In genomic region chr12:105352049-105352448, GRCh38 we compare ENCODE assay signal across 10 cellular contexts. TPM values are rescaled to one million over a fixed set of nuclear protein-coding genes. Genes with fewer than 3 reads are reported as not detected.
DNase-seq lines count a peak whose midpoint lies in the region; ATAC-seq and TF ChIP-seq lines count a peak whose summit lies in the region.
"Had no signal": no experiment of that assay in that cellular context is flagged by ENCODE, and none has a peak within 500 bp of the region (broad histone marks: within the 10 kb centered on the region; RNA-seq: fewer than 3 reads in every experiment).

No MANE protein-coding gene starts in this region.

- no peak overlapping the region for H4K12ac ChIP-seq in trophoblast cell (ENCODE audit: low read depth, low read length)

- H3K23me2 ChIP-seq in H9 (ENCODE audit: insufficient read length, low read depth, low read length, poor library complexity, severe bottlenecking): no peaks in the 10 kb centered on the region

- no peaks in the 10 kb centered on the region; a peak in 1 of 7 replicates for H3K36me3 Mint-ChIP-seq in H9 (ENCODE audit: insufficient read depth in 1 of 3, low read depth in 3 of 3)

- no peaks in the 10 kb centered on the region; a peak in 1 of 5 replicates for H3K9me3 Mint-ChIP-seq in H9

- H3K56ac ChIP-seq in H9 (ENCODE audit: insufficient read length, low read depth, low read length): no peak overlapping the region

- no peak overlapping the region for H3T11ph ChIP-seq in H9 (ENCODE audit: low read length)

- H3K18ac ChIP-seq in H9 (ENCODE audit: insufficient read length, low read depth, low read length): no peak overlapping the region
- H3K18ac ChIP-seq in trophoblast cell (ENCODE audit: low read length): no peak overlapping the region

- no peaks in the 10 kb centered on the region for H3K9me2 ChIP-seq in GM23248 (ENCODE audit: insufficient read depth)
- H3K9me2 ChIP-seq in hepatocyte (replicated peaks; ENCODE audit: insufficient read depth): no peaks in the 10 kb centered on the region

- H3K4me3 Mint-ChIP-seq in H9: no peak overlapping the region

- H3K27ac ChIP-seq in H9 (ENCODE audit: insufficient read length, low read depth, low read length) (no peak overlapping the region), trophoblast cell (ENCODE audit: low read depth, low read length) (no peak overlapping the region), GM23248 (no peak overlapping the region), hepatocyte (no peak overlapping the region)

- peaks cover 2% of the 10 kb centered on the region; the same call in 1 of the 2 replicates for H3K27me3 Mint-ChIP-seq in H9 (ENCODE audit: low read depth)

- no peaks in the 10 kb centered on the region for H4K20me1 ChIP-seq in H9 (ENCODE audit: control insufficient read depth, insufficient read depth, insufficient read length)
- H4K20me1 ChIP-seq in GM23248 (ENCODE audit: insufficient read depth): no peaks in the 10 kb centered on the region
- H4K20me1 ChIP-seq in hepatocyte (ENCODE audit: insufficient read depth, poor library complexity, severe bottlenecking): no peaks in the 10 kb centered on the region

- peak overlapping the region; percentile 61 for H4K5ac ChIP-seq in H9 (ENCODE audit: insufficient read length, low read depth, low read length)

- H3K4ac ChIP-seq in H9 (ENCODE audit: low read depth, low read length) (no peak overlapping the region), trophoblast cell (ENCODE audit: low read depth, low read length) (peak overlapping the region; percentile 39)

- H2AFZ ChIP-seq in H9 (ENCODE audit: low read length): no peak overlapping the region
- no peak overlapping the region for H2AFZ ChIP-seq in trophoblast cell (ENCODE audit: insufficient read depth, low read length, poor library complexity)
- H2AFZ ChIP-seq in GM23248: no peak overlapping the region
- no peak overlapping the region for H2AFZ ChIP-seq in hepatocyte

- DNase-seq in H9: no peak
- no peak for DNase-seq in trophoblast cell
- no peak for DNase-seq in GM23248
- DNase-seq in hepatocyte (ENCODE audit: low spot score): no peak
- no peak for DNase-seq in AG08396 (ENCODE audit: low spot score)
- no peak for DNase-seq in NK-92 treated with Interleukin-12 subunit alpha and Interleukin-12 subunit beta, amount 100 ng/mL, for 24 hours (lab: John Stamatoyannopoulos, UW)
- DNase-seq: mucosa of descending colon, NCI-H2107 had no signal

- H2AK5ac ChIP-seq in H9 (ENCODE audit: insufficient read length, low read length) (peak overlapping the region; percentile 94), trophoblast cell (ENCODE audit: low read length) (no peak overlapping the region)

- H3K36me3 ChIP-seq in trophoblast cell (ENCODE audit: control insufficient read depth in 1 of 2, insufficient read depth in 2 of 2, low read length in 2 of 2) (no peaks in the 10 kb centered on the region), GM23248 (ENCODE audit: low read depth) (no peaks in the 10 kb centered on the region), hepatocyte (replicated peaks; ENCODE audit: insufficient read depth, low read depth) (no peaks in the 10 kb centered on the region)

- H3K14ac ChIP-seq in H9 (ENCODE audit: insufficient read depth, low read length) (no peak overlapping the region), trophoblast cell (ENCODE audit: low read length) (no peak overlapping the region)

- TF ChIP-seq CTCF in H9 (conservative IDR thresholded peaks at IDR 0.05): no peak
- TF ChIP-seq CTCF in hepatocyte (IDR thresholded peaks at IDR 0.05; ENCODE audit: poor library complexity): no peak

- H2BK5ac ChIP-seq in H9 (ENCODE audit: insufficient read length, low read length) (no peak overlapping the region), trophoblast cell (ENCODE audit: low read depth, low read length, poor library complexity) (no peak overlapping the region)

- H3K4me2 ChIP-seq in H9 (ENCODE audit: insufficient read depth, insufficient read length, low read length) (no peak overlapping the region), trophoblast cell (ENCODE audit: low read length) (no peak overlapping the region), GM23248 (ENCODE audit: unreplicated experiment) (no peak overlapping the region), hepatocyte (no peak overlapping the region)

- peak overlapping the region in 2 of 3 experiments; percentile 9 to 45; a peak in 3 of 7 replicates for H3K27ac Mint-ChIP-seq in H9

- peaks cover 75% of the 10 kb centered on the region for H3F3A ChIP-seq in GM23248 (ENCODE audit: insufficient read depth)

- H3K79me1 ChIP-seq in H9 (ENCODE audit: insufficient read depth, low read depth, low read length, poor library complexity, severe bottlenecking) (no peaks in the 10 kb centered on the region), trophoblast cell (ENCODE audit: low read length) (peaks cover 3% of the 10 kb centered on the region)

- ATAC-seq in GM18909 (IDR thresholded peaks at IDR 0.05; ENCODE audit: poor library complexity, unreplicated experiment) (peak; percentile 85), HG03469 (IDR thresholded peaks at IDR 0.05; ENCODE audit: unreplicated experiment) (peak; percentile 69)
- ATAC-seq: mucosa of descending colon had no signal

- H3K4me3 ChIP-seq in trophoblast cell (ENCODE audit: low read depth, low read length) (no peak overlapping the region), GM23248 (no peak overlapping the region), hepatocyte (no peak overlapping the region)
- H3K4me3 ChIP-seq: mucosa of descending colon had no signal

- no peak overlapping the region for H2BK12ac ChIP-seq in H9 (ENCODE audit: insufficient read length, low read depth, low read length)
- H2BK12ac ChIP-seq in trophoblast cell (ENCODE audit: low read length): no peak overlapping the region

- H3K9ac ChIP-seq in H9 (ENCODE audit: extremely low read depth, insufficient read length, low read length): no peak overlapping the region
- no peak overlapping the region for H3K9ac ChIP-seq in trophoblast cell (ENCODE audit: low read length)
- no peak overlapping the region for H3K9ac ChIP-seq in GM23248

- no CpG with 5 or more reads among the region's 4 CpGs for WGBS in H9 (ENCODE audit: extremely low coverage, insufficient read length, low lambda C conversion rate)
- 100% methylated on average over 1 of the region's 4 CpGs for WGBS in trophoblast cell (ENCODE audit: extremely low coverage, insufficient coverage, insufficient read length)
- 94 to 97% methylated on average over 4 of the region's 4 CpGs for WGBS in GM23248 (ENCODE audit: low coverage in 1 of 2, low lambda C conversion rate in 2 of 2, missing lambda C conversion rate in 2 of 2), 2 experiments
- 96% methylated on average over 4 of the region's 4 CpGs for WGBS in hepatocyte (ENCODE audit: low lambda C conversion rate, missing lambda C conversion rate)

- H3K27me3 ChIP-seq in H9 (ENCODE audit: insufficient read depth, low read length) (no peaks in the 10 kb centered on the region), trophoblast cell (ENCODE audit: insufficient read depth, low read length) (no peaks in the 10 kb centered on the region), GM23248 (replicated peaks; ENCODE audit: insufficient read depth) (no peaks in the 10 kb centered on the region), hepatocyte (no peaks in the 10 kb centered on the region)

- H3K4me1 ChIP-seq in H9 (ENCODE audit: insufficient read depth, low read length): no peaks in the 10 kb centered on the region; the same call in 1 of the 2 replicates
- peaks cover 2 to 10% of the 10 kb centered on the region in 2 experiments for H3K4me1 ChIP-seq in trophoblast cell (ENCODE audit: control insufficient read depth in 1 of 2, insufficient read depth in 2 of 2, low read length in 2 of 2)
- H3K4me1 ChIP-seq in GM23248 (ENCODE audit: insufficient read depth): peaks cover 56% of the 10 kb centered on the region
- H3K4me1 ChIP-seq in hepatocyte (ENCODE audit: insufficient read depth): peaks cover 9% of the 10 kb centered on the region

- H4K8ac ChIP-seq in H9 (replicated peaks; ENCODE audit: insufficient read length, low read depth, low read length) (no peak overlapping the region), trophoblast cell (ENCODE audit: low read depth, low read length) (no peak overlapping the region)

- H3K23ac ChIP-seq in H9 (ENCODE audit: insufficient read length, low read depth, low read length) (no peak overlapping the region), trophoblast cell (ENCODE audit: low read length) (no peak overlapping the region)

- no peak overlapping the region for H4K91ac ChIP-seq in H9 (ENCODE audit: insufficient read length, low read depth, low read length)
- H4K91ac ChIP-seq in trophoblast cell (ENCODE audit: low read depth, low read length): no peak overlapping the region

- no peaks in the 10 kb centered on the region for H3K9me3 ChIP-seq in H9 (ENCODE audit: control insufficient read depth, low read depth, low read length)
- H3K9me3 ChIP-seq in trophoblast cell (ENCODE audit: insufficient read depth, low read depth, low read length): no peaks in the 10 kb centered on the region
- H3K9me3 ChIP-seq in GM23248 (ENCODE audit: low read depth): no peaks in the 10 kb centered on the region
- H3K9me3 ChIP-seq in hepatocyte (ENCODE audit: low read depth): no peaks in the 10 kb centered on the region
- H3K9me3 ChIP-seq: mucosa of descending colon had no signal

- H3K4me1 Mint-ChIP-seq in H9: peaks cover 21 to 24% of the 10 kb centered on the region in 2 experiments

- H3K79me2 ChIP-seq in H9 (ENCODE audit: insufficient read depth, low read length): no peaks in the 10 kb centered on the region
- H3K79me2 ChIP-seq in trophoblast cell (ENCODE audit: control insufficient read depth, insufficient read depth, low read length, poor library complexity): no peaks in the 10 kb centered on the region
- peaks cover 100% of the 10 kb centered on the region for H3K79me2 ChIP-seq in GM23248 (ENCODE audit: insufficient read depth)
- peaks cover 50% of the 10 kb centered on the region for H3K79me2 ChIP-seq in hepatocyte

- in situ Hi-C loops in GM23248 (cut with MboI): no loop called here

- H2BK15ac ChIP-seq in H9 (ENCODE audit: low read depth, low read length): no peak overlapping the region

- no peak overlapping the region for H2BK120ac ChIP-seq in H9 (ENCODE audit: low read depth, low read length, poor library complexity, severe bottlenecking)
- no peak overlapping the region for H2BK120ac ChIP-seq in trophoblast cell (ENCODE audit: insufficient read depth, low read length, poor library complexity)

- no peak overlapping the region for H2BK20ac ChIP-seq in H9 (ENCODE audit: low read depth, low read length, poor library complexity, severe bottlenecking)

RNA-seq across cellular contexts. Expression of gene C12orf75, which starts 21.6 kb away (rescaled TPM):
- 34.9 and 37.9 TPM in 2 replicates for total RNA-seq in H9 (2021)
- 92.3 and 94.7 TPM in 2 replicates for polyA plus RNA-seq in trophoblast cell (2013)
- 313 and 349 TPM in 2 replicates for total RNA-seq in GM23248 (2014; rRNA removed; shearing (Covaris generic))
- 590 and 607 TPM in 2 replicates for polyA plus RNA-seq in GM23248 (2016; fragmentation: Nextera tagmentation; extraction: Ambion mirVana)
- total RNA-seq in hepatocyte: 80.9 and 92.3 TPM in 2 replicates
- 95.2 and 103 TPM in 2 replicates for polyA plus RNA-seq in hepatocyte
